ENCODE assay signal across 8 cellular contexts in the genomic region with DNA sequence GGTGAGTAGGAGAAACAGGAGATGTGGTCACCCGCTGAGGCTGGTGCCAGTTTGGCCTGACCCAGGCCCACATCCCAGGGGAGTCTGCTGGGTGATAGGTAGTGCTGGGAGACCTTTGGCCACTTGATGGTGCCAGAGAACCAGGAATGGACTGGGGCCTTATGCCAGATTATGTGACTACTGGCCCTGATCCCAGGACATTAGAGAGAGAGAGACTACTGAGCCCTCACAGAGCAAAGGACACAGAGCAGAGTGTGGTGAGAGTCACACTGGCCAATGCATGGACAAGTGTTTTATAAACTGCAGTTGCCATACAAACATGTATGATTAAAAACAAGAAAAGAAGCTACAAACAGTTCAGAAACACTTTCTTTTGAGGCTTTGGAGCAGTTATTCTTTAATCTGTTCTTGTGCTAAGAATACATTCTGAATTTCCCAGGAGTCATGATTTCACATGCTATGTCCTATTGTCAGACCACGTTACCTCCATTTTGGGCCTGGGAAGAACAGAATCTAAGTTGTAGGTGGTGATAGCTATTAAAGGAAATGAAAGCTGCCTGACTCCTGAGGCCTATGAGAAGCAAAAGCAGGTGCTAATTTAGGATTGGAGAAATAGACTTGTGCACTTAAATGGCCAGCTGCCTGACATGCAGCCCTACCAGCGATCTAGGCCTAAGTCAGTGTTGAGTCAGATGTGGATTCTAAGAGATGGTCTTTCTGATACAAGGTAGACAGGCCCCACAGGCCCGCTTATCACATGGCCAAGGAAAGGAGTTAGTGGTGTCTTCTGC. TPM values are rescaled to one million over a fixed set of nuclear protein-coding genes. Genes with fewer than 3 reads are reported as not detected.
DNase-seq lines count a peak whose midpoint lies in the region; ATAC-seq, FAIRE-seq and TF ChIP-seq lines count a peak whose summit lies in the region.

No MANE protein-coding gene starts in this region.

- no peak overlapping the region for H3K4me3 ChIP-seq in NB4 (ENCODE audit: low read depth, low read length)

- TF ChIP-seq POLR2A in GM12892 (IDR thresholded peaks at IDR 0.05; ENCODE audit: low read depth, low read length), result no peak
- TF ChIP-seq POLR2A in NB4 (IDR thresholded peaks at IDR 0.05; ENCODE audit: extremely low read depth, insufficient read length), result no peak

- peak; percentile 73 for TF ChIP-seq CTCF in NB4 (IDR thresholded peaks at IDR 0.05; ENCODE audit: low read depth, low read length)

- in situ Hi-C loops in ACHN (cut with HindIII; ENCODE audit: low pct_ligation_motif_present, low pct_unique_long_range_greater_than_20kb, low sequenced_read_pairs), result loop anchor here (25.0 kb wide), 1 partner anchor 143 kb away; no protein-coding TSS in a partner anchor

- peak; percentile 79 for ATAC-seq in HG02759 (IDR thresholded peaks at IDR 0.05; ENCODE audit: unreplicated experiment)

- peak; percentile 93 for FAIRE-seq in GM12892 (lab: Jason Lieb, UNC)

- DNase-seq in ACHN (peak; percentile 52), GM12892 (ENCODE audit: insufficient read length) (peak; percentile 39), NB4 (ENCODE audit: low read depth) (peak; percentile 70), T-helper 9 cell (peak; percentile 6), cerebellar nuclear complex (lab: John Stamatoyannopoulos, UW) (peak; percentile 56 to 63), kidney tubule cell (ENCODE audit: low spot score) (peak; percentile 50)
- DNase-seq in stimulated activated CD4-positive, alpha-beta T cell treated with anti-CD3 and anti-CD28 coated beads, Interleukin-2, amount 100 ng/mL, for 48 hours, result peak; percentile 13 to 28

RNA-seq across cellular contexts. Expression of gene TMOD1, which starts 32.6 kb away (rescaled TPM):
- polyA plus RNA-seq in GM12892 (2012; ENCODE audit: missing spikeins), result 30.8 TPM

RNA-seq across cellular contexts. Expression of gene TDRD7, which starts 57.0 kb away (rescaled TPM):
- 13.9 TPM for polyA plus RNA-seq in GM12892 (2012; ENCODE audit: missing spikeins)

Comparison
In these comparisons a context has a peak if more than half of its experiments do, and no peak if none do; other contexts are left out.
1. DNase-seq: peak in every context shown above with its lines; median percentile 70 in NB4; 60 in cerebellar nuclear complex; 52 in ACHN; 50 in kidney tubule cell; 39 in GM12892; 20 in stimulated activated CD4-positive, alpha-beta T cell treated with anti-CD3 and anti-CD28 coated beads, Interleukin-2, amount 100 ng/mL, for 48 hours; 6 in T-helper 9 cell.